12 cellular contexts compared by ENCODE assay signal in genomic region chr11:117186431-117186761, GRCh38. TPM values are rescaled to one million over a fixed set of nuclear protein-coding genes. Genes with fewer than 3 reads are reported as not detected.
DNase-seq lines count a peak whose midpoint lies in the region; ATAC-seq and TF ChIP-seq lines count a peak whose summit lies in the region.
"Had no signal": no experiment of that assay in that cellular context is flagged by ENCODE, and none has a peak within 500 bp of the region (broad histone marks: within the 10 kb centered on the region; RNA-seq: fewer than 3 reads in every experiment).

No MANE protein-coding gene starts in this region.

- no peak overlapping the region for H3K4me3 Mint-ChIP-seq in effector memory CD8-positive, alpha-beta T cell

- DNase-seq in H7 (peak; percentile 22), sigmoid colon (peak; percentile 49), HPDE6-E6E7 (ENCODE audit: extremely low spot score) (no peak), cerebellar cortex (ENCODE audit: low spot score) (no peak)
- DNase-seq in effector memory CD8-positive, alpha-beta T cell = no peak
- no peak for DNase-seq in activated CD4-positive, alpha-beta T cell treated with anti-CD3 and anti-CD28 coated beads, Interleukin-2, amount 50 U/mL, for 48 hours
- DNase-seq: activated naive CD4-positive, alpha-beta T cell treated with anti-CD3 and anti-CD28 coated beads, Interleukin-2, amount 50 U/mL, for 16 hours; NCI-H187; NCI-H345; stimulated activated CD4-positive, alpha-beta T cell treated with anti-CD3 and anti-CD28 coated beads, Interleukin-2, amount 100 ng/mL, for 24 hours had no signal

- H3K4me3 ChIP-seq in H7 (ENCODE audit: insufficient read depth, low read depth, low read length) (no peak overlapping the region), sigmoid colon (no peak overlapping the region)
- H3K4me3 ChIP-seq: dorsolateral prefrontal cortex had no signal

- intact Hi-C loops in sigmoid colon (cut with DNase I) = no loop called here

- H3K9me3 Mint-ChIP-seq in effector memory CD8-positive, alpha-beta T cell = no peaks in the 10 kb centered on the region

- no peaks in the 10 kb centered on the region for H3K27me3 Mint-ChIP-seq in effector memory CD8-positive, alpha-beta T cell

- peaks cover 20% of the 10 kb centered on the region for H3K36me3 Mint-ChIP-seq in effector memory CD8-positive, alpha-beta T cell (ENCODE audit: insufficient read depth)

- H3K9me3 ChIP-seq in sigmoid colon = no peaks in the 10 kb centered on the region

- peaks cover 0 to 5% of the 10 kb centered on the region in 2 donors for H3K4me1 Mint-ChIP-seq in effector memory CD8-positive, alpha-beta T cell (ENCODE audit: low read depth in 2 of 2)

- H3K4me1 ChIP-seq in sigmoid colon = peaks cover 0 to 10% (median 4%) of the 10 kb centered on the region in 4 donors

- TF ChIP-seq EP300 in sigmoid colon (IDR thresholded peaks at IDR 0.05) = no peak

- H3K27ac ChIP-seq in C4-2B (peak overlapping the region; percentile 70), sigmoid colon (no peak overlapping the region)

- TF ChIP-seq CTCF in C4-2B (conservative IDR thresholded peaks at IDR 0.05) (no peak), sigmoid colon (IDR thresholded peaks at IDR 0.05) (no peak)

- H3K36me3 ChIP-seq in H7 (replicated peaks; ENCODE audit: control insufficient read depth, insufficient read depth, low read length) (peaks cover 3% of the 10 kb centered on the region), sigmoid colon (peaks cover 43 to 94% (median 47%) of the 10 kb centered on the region in 4 donors)

- 97 to 99% methylated on average over 4 of the region's 4 CpGs for WGBS in sigmoid colon, 2 donors

- no peaks in the 10 kb centered on the region for H3K27me3 ChIP-seq in H7 (ENCODE audit: control insufficient read depth, insufficient read depth, low read length)
- H3K27me3 ChIP-seq in sigmoid colon = no peaks in the 10 kb centered on the region
- H3K27me3 ChIP-seq: dorsolateral prefrontal cortex had no signal

- no peak for ATAC-seq in effector memory CD8-positive, alpha-beta T cell (replicated peaks)

- peak overlapping the region; percentile 23 to 54 for H3K27ac Mint-ChIP-seq in effector memory CD8-positive, alpha-beta T cell

- TF ChIP-seq POLR2A in sigmoid colon (IDR thresholded peaks at IDR 0.05) = no peak

RNA-seq across cellular contexts. Expression of gene SIDT2, which starts 7.9 kb away (rescaled TPM):
- 10.3 and 14.7 TPM in 2 replicates for total RNA-seq in H7 (2014; rRNA removed; shearing (Covaris generic))
- total RNA-seq in sigmoid colon = 10 to 100 TPM; 20.7 to 50.7 (median 28.5) TPM
- polyA plus RNA-seq in sigmoid colon = 10 to 100 TPM in 2 of 3 donors, 1 to 10 TPM in 1; 7.6 to 33.1 (median 12.0) TPM

RNA-seq across cellular contexts. Expression of gene TAGLN, which starts 12.8 kb away (rescaled TPM):
- total RNA-seq in H7 (2014; rRNA removed; shearing (Covaris generic)) = 188 and 343 TPM in 2 replicates
- total RNA-seq in sigmoid colon = over 10,000 TPM in 3 of 4 donors, 1,000 to 10,000 TPM in 1; 6,854 to 14,048 (median 12,596) TPM
- polyA plus RNA-seq in sigmoid colon = 1,000 to 10,000 TPM in 1 of 3 donors, 100 to 1,000 TPM in 2; 112 to 1,100 (median 337) TPM

RNA-seq across cellular contexts. Expression of gene PAFAH1B2, which starts 42.3 kb away (rescaled TPM):
- total RNA-seq in H7 (2014; rRNA removed; shearing (Covaris generic)) = 138 and 159 TPM in 2 replicates
- 10 to 100 TPM; 42.1 to 76.4 (median 58.0) TPM for total RNA-seq in sigmoid colon
- polyA plus RNA-seq in sigmoid colon = 10 to 100 TPM; 26.0 to 33.1 (median 28.8) TPM

RNA-seq across cellular contexts. Expression of gene PCSK7, which starts 45.5 kb away (rescaled TPM):
- 28.4 and 29.3 TPM in 2 replicates for total RNA-seq in H7 (2014; rRNA removed; shearing (Covaris generic))
- total RNA-seq in sigmoid colon = 10 to 100 TPM; 22.1 to 55.1 (median 31.1) TPM
- polyA plus RNA-seq in sigmoid colon = 100 to 1,000 TPM in 1 of 3 donors, 10 to 100 TPM in 2; 18.0 to 116 (median 21.7) TPM

RNA-seq across cellular contexts. Expression of gene RNF214, which starts 46.1 kb away (rescaled TPM):
- total RNA-seq in H7 (2014; rRNA removed; shearing (Covaris generic)) = 10.1 and 14.9 TPM in 2 replicates
- total RNA-seq in sigmoid colon = 10 to 100 TPM; 11.1 to 23.8 (median 12.8) TPM
- polyA plus RNA-seq in sigmoid colon = 10 to 100 TPM in 2 of 3 donors, 1 to 10 TPM in 1; 6.2 to 12.0 (median 10.2) TPM

Comparison
In these comparisons a context has a peak if more than half of its experiments do, and no peak if none do; other contexts are left out.
1. DNase-seq: peak in H7 (single experiment) and sigmoid colon (single experiment); none in effector memory CD8-positive, alpha-beta T cell (0 of 3), activated CD4-positive, alpha-beta T cell treated with anti-CD3 and anti-CD28 coated beads, Interleukin-2, amount 50 U/mL, for 48 hours (0 of 2), HPDE6-E6E7 (single experiment) and cerebellar cortex (single experiment).
2. RNA of gene TAGLN, which starts 12.8 kb away (total RNA-seq): 6,854 to 14,048 TPM in sigmoid colon; 188 to 343 TPM in H7; every median in the first group is over 10 times any median in the second.